ENCODE assay signal across 1 cellular context in the genomic region with DNA sequence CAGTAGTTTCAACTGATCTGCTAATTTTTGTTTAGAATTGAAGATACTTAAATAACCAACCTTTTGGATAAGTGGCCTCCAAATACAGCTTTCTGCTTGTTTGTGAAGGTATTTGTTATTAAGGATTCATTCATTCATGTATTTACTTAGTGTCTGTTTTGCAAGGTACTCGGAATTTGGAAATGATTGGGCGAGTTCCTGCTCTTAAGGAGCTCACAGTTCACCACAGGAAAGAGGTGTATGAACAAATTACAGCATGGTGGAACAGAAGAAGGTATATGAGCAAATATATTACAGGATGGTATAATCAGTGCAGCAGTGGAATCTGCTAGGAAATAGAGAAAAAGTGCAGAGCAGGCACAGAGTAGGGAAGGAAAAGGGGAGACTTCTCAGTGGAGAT.
TF ChIP-seq lines count a peak whose summit lies in the region.

No MANE protein-coding gene starts in this region.

TF ChIP-seq in GM23338, 12 proteins besides CTCF, POLR2A, EP300 and RAD21 (continued from another document):
- TF ChIP-seq STAT1 (IDR thresholded peaks at IDR 0.05; ENCODE audit: unreplicated experiment) (no peak), EZH2phosphoT487 (IDR thresholded peaks at IDR 0.05; ENCODE audit: unreplicated experiment) (no peak), NANOG (IDR thresholded peaks at IDR 0.05; ENCODE audit: borderline replicate concordance) (no peak)
